8 cellular contexts compared by ENCODE assay signal in the genomic region with DNA sequence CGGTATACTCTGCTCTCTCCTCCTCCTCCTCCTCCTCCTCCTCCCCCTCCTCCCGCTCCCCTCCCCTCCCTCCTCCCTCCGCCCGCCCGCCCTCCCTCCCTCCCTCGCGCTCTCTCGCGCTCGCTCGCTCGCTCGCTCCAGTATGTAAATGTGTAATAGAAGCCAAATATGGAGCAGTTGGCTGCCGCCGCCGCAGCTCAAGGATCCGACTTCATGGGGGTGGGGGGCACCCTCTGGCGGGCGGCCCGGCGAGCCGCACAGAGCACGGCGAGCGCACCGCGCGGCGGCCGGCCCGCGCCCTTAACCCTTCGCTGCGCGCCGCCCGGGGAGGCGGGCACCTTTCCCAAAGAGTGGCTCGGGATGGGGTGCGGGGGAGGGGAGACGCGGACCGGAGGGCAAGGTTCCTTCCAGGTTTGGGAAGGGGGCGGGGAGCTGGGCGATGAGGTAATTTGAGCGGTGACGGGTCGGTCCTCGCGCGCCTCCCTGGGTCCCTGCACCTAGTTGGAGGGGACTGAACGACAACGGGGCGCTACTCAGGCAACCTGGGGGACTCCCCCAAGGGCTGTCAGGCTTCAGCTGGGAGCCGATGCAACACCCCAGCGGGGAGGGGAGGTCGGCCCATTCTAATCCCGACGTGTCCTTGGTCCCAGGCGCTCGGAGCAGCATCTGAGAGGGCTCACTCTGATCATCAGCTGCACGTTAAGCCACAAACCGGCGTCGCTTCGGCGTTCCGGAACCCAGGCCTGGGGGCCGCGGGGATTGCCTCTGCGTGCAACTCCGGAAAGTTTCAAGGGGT. TPM values are rescaled to one million over a fixed set of nuclear protein-coding genes. Genes with fewer than 3 reads are reported as not detected.
DNase-seq lines count a peak whose midpoint lies in the region; ATAC-seq and TF ChIP-seq lines count a peak whose summit lies in the region.

No MANE protein-coding gene starts in this region.

- H3K27me3 Mint-ChIP-seq in CD4-positive, CD25-positive, alpha-beta regulatory T cell, result peaks cover 21% of the 10 kb centered on the region
- H3K27me3 Mint-ChIP-seq in activated T-helper 1 cell treated with anti-CD3 and anti-CD28 coated beads, Interleukin-12 subunit alpha, Interleukin-12 subunit beta, Interleukin-2, Interleukin-4 antibody, amounts not matched to agents 30 ng/mL and 10 ng/mL and 1 ng/mL, durations not matched to agents 14 hours and 24 hours and 36 hours (ENCODE audit: insufficient read depth), result no peaks in the 10 kb centered on the region
- H3K27me3 Mint-ChIP-seq in natural killer cell (ENCODE audit: low read depth in 2 of 2), result no peaks in the 10 kb centered on the region

- peak overlapping the region; percentile 94 to 99 (median 98) for H3K4me3 Mint-ChIP-seq in CD4-positive, CD25-positive, alpha-beta regulatory T cell
- peak overlapping the region; percentile 97 for H3K4me3 Mint-ChIP-seq in activated T-helper 1 cell treated with anti-CD3 and anti-CD28 coated beads, Interleukin-12 subunit alpha, Interleukin-12 subunit beta, Interleukin-2, Interleukin-4 antibody, amounts not matched to agents 30 ng/mL and 10 ng/mL and 1 ng/mL, durations not matched to agents 14 hours and 24 hours and 36 hours
- peak overlapping the region; percentile 98 for H3K4me3 Mint-ChIP-seq in natural killer cell

- H3K27me3 ChIP-seq in CD4-positive, CD25-positive, alpha-beta regulatory T cell (ENCODE audit: control insufficient read depth, insufficient read depth, low read length), result no peaks in the 10 kb centered on the region
- no peaks in the 10 kb centered on the region for H3K27me3 ChIP-seq in PC-3 (ENCODE audit: low read length)
- H3K27me3 ChIP-seq in fibroblast of lung (ENCODE audit: control insufficient read depth, insufficient read depth, low read length), result no peaks in the 10 kb centered on the region

- peak; percentile 78 to 93 (median 86) for DNase-seq in CD4-positive, CD25-positive, alpha-beta regulatory T cell
- DNase-seq in GM19240 (ENCODE audit: insufficient read length, low spot score) (peak; percentile 29), PC-3 (peak; percentile 89), fibroblast of lung (ENCODE audit: low read depth in 2 of 2) (peak; percentile 93), natural killer cell (peak; percentile 82)
- peak; percentile 81 for DNase-seq in activated T-helper 1 cell treated with anti-CD3 and anti-CD28 coated beads, Interleukin-12 subunit alpha, Interleukin-12 subunit beta, Interleukin-2, Interleukin-4 antibody, amounts not matched to agents 30 ng/mL and 10 ng/mL and 1 ng/mL, durations not matched to agents 14 hours and 24 hours and 36 hours (ENCODE audit: low spot score)
- DNase-seq in stimulated activated naive CD4-positive, alpha-beta T cell (lab: John Stamatoyannopoulos, UW), result peak; percentile 77 to 89 (median 82)

- no peak for TF ChIP-seq CTCF in PC-3 (conservative IDR thresholded peaks at IDR 0.05; ENCODE audit: low read depth, low read length)
- TF ChIP-seq CTCF in fibroblast of lung (conservative IDR thresholded peaks at IDR 0.05 in 1 of 2, IDR thresholded peaks at IDR 0.05 in 1 of 2; ENCODE audit: low read depth in 1 of 2, low read length in 2 of 2), result no peak
- TF ChIP-seq CTCF in natural killer cell (IDR thresholded peaks at IDR 0.05), result no peak

- H3K4me1 ChIP-seq in CD4-positive, CD25-positive, alpha-beta regulatory T cell (ENCODE audit: control insufficient read depth, insufficient read depth, low read length, poor library complexity, severe bottlenecking), result peaks cover 63% of the 10 kb centered on the region
- H3K4me1 ChIP-seq in PC-3 (ENCODE audit: insufficient read depth, low read length), result peaks cover 50% of the 10 kb centered on the region
- H3K4me1 ChIP-seq in fibroblast of lung (ENCODE audit: control insufficient read depth, extremely low read depth, insufficient read depth, low read length), result peaks cover 14% of the 10 kb centered on the region

- TSS peak; percentile 35 for BruUV-seq in PC-3 (replicated peaks; lab: Mats Ljungman, UMichigan)

- H3K9ac ChIP-seq in PC-3 (ENCODE audit: low read length), result peak overlapping the region; percentile 95
- peak overlapping the region; percentile 81 for H3K9ac ChIP-seq in fibroblast of lung (ENCODE audit: insufficient read depth, low read length)

- H3K4me1 Mint-ChIP-seq in CD4-positive, CD25-positive, alpha-beta regulatory T cell, result peaks cover 42 to 65% (median 53%) of the 10 kb centered on the region in 4 donors
- H3K4me1 Mint-ChIP-seq in activated T-helper 1 cell treated with anti-CD3 and anti-CD28 coated beads, Interleukin-12 subunit alpha, Interleukin-12 subunit beta, Interleukin-2, Interleukin-4 antibody, amounts not matched to agents 30 ng/mL and 10 ng/mL and 1 ng/mL, durations not matched to agents 14 hours and 24 hours and 36 hours (ENCODE audit: low read depth), result peaks cover 77% of the 10 kb centered on the region
- H3K4me1 Mint-ChIP-seq in natural killer cell, result peaks cover 52 to 65% of the 10 kb centered on the region in 2 donors

- H3K27ac Mint-ChIP-seq in CD4-positive, CD25-positive, alpha-beta regulatory T cell, result peak overlapping the region; percentile 95 to 98 (median 96)
- peak overlapping the region; percentile 99 for H3K27ac Mint-ChIP-seq in activated T-helper 1 cell treated with anti-CD3 and anti-CD28 coated beads, Interleukin-12 subunit alpha, Interleukin-12 subunit beta, Interleukin-2, Interleukin-4 antibody, amounts not matched to agents 30 ng/mL and 10 ng/mL and 1 ng/mL, durations not matched to agents 14 hours and 24 hours and 36 hours
- peak overlapping the region; percentile 95 to 98 for H3K27ac Mint-ChIP-seq in natural killer cell

- H3K79me2 ChIP-seq in PC-3 (ENCODE audit: low read length) (peaks cover 60% of the 10 kb centered on the region), fibroblast of lung (ENCODE audit: control insufficient read depth, insufficient read depth, low read length) (peaks cover 22% of the 10 kb centered on the region)

- intact Hi-C loops in PC-3 (cut with micrococcal nuclease) (loop anchor here (1.0 to 2.0 kb wide), 4 partner anchors 39 to 247 kb away; no protein-coding TSS in a partner anchor), natural killer cell (cut with micrococcal nuclease) (loop anchor here (1.0 to 10.0 kb wide), 9 partner anchors 60 to 943 kb away; a partner anchor contains a TSS)
- intact Hi-C loops in activated T-helper 1 cell treated with anti-CD3 and anti-CD28 coated beads, Interleukin-12 subunit alpha, Interleukin-12 subunit beta, Interleukin-2, Interleukin-4 antibody, amounts not matched to agents 30 ng/mL and 10 ng/mL and 1 ng/mL, durations not matched to agents 14 hours and 24 hours and 36 hours (cut with micrococcal nuclease), result loop anchor here (1.0 to 10.0 kb wide), 16 partner anchors 49 to 987 kb away; no protein-coding TSS in a partner anchor

- H2AFZ ChIP-seq in PC-3 (ENCODE audit: low read length) (peak overlapping the region; percentile 56), fibroblast of lung (ENCODE audit: low read length) (peak overlapping the region; percentile 52)

- peak overlapping the region; percentile 98 for H3K27ac ChIP-seq in CD4-positive, CD25-positive, alpha-beta regulatory T cell (ENCODE audit: insufficient read depth, low read length, poor library complexity, severe bottlenecking)
- H3K27ac ChIP-seq in PC-3 (ENCODE audit: low read length) (peak overlapping the region; percentile 97), fibroblast of lung (ENCODE audit: insufficient read depth, low read length) (peak overlapping the region; percentile 86)

- H3K36me3 Mint-ChIP-seq in CD4-positive, CD25-positive, alpha-beta regulatory T cell, result no peaks in the 10 kb centered on the region
- peaks cover 41% of the 10 kb centered on the region for H3K36me3 Mint-ChIP-seq in activated T-helper 1 cell treated with anti-CD3 and anti-CD28 coated beads, Interleukin-12 subunit alpha, Interleukin-12 subunit beta, Interleukin-2, Interleukin-4 antibody, amounts not matched to agents 30 ng/mL and 10 ng/mL and 1 ng/mL, durations not matched to agents 14 hours and 24 hours and 36 hours (ENCODE audit: low read depth)
- H3K36me3 Mint-ChIP-seq in natural killer cell, result no peaks in the 10 kb centered on the region

- no peaks in the 10 kb centered on the region for H4K20me1 ChIP-seq in PC-3 (ENCODE audit: low read length)
- peaks cover 2% of the 10 kb centered on the region for H4K20me1 ChIP-seq in fibroblast of lung (ENCODE audit: control insufficient read depth, extremely low read depth, insufficient read depth, low read length)

- POLR2A ChIA-PET in PC-3 (lab: Charles Lee; ENCODE audit: unreplicated experiment), result interaction anchor here (0.5 to 0.7 kb wide), 6 partner anchors 49 to 442 kb away, joined by 3 to 7 read pairs (median 5); no protein-coding TSS in a partner anchor

- ATAC-seq in CD4-positive, CD25-positive, alpha-beta regulatory T cell (ENCODE audit: low read depth in 2 of 2), result peak; percentile 71 to 77
- peak; percentile 47 for ATAC-seq in HG03442 (IDR thresholded peaks at IDR 0.05; ENCODE audit: unreplicated experiment)
- peak; percentile 27 for ATAC-seq in PC-3
- ATAC-seq in natural killer cell, result peak; percentile 47 to 68 (median 59)

- CTCF ChIA-PET in PC-3 (lab: Charles Lee), result interaction anchor here (0.5 to 2.1 kb wide), 8 partner anchors 12 to 325 kb away, joined by 3 to 18 read pairs (median 4); no protein-coding TSS in a partner anchor

- no peaks in the 10 kb centered on the region for H3K36me3 ChIP-seq in CD4-positive, CD25-positive, alpha-beta regulatory T cell (ENCODE audit: control insufficient read depth, insufficient read depth, low read length)
- no peaks in the 10 kb centered on the region for H3K36me3 ChIP-seq in PC-3 (ENCODE audit: low read depth, low read length)
- peaks cover 2% of the 10 kb centered on the region for H3K36me3 ChIP-seq in fibroblast of lung (ENCODE audit: control insufficient read depth, insufficient read depth, low read length)

- H3F3A ChIP-seq in PC-3 (ENCODE audit: low read length, unreplicated experiment), result no peaks in the 10 kb centered on the region

- H3K4me3 ChIP-seq in CD4-positive, CD25-positive, alpha-beta regulatory T cell (ENCODE audit: low read depth, low read length), result peak overlapping the region; percentile 86
- peak overlapping the region; percentile 95 for H3K4me3 ChIP-seq in PC-3 (ENCODE audit: low read length)
- peak overlapping the region; percentile 80 to 93 (median 82) for H3K4me3 ChIP-seq in fibroblast of lung (replicated peaks in 1 of 4; ENCODE audit: control extremely low read depth in 1 of 4, insufficient read depth in 1 of 4, low read depth in 3 of 4, low read length in 4 of 4)

- no peaks in the 10 kb centered on the region for H3K9me2 ChIP-seq in PC-3 (replicated peaks; ENCODE audit: low read length)

- H3K9me3 Mint-ChIP-seq in CD4-positive, CD25-positive, alpha-beta regulatory T cell, result no peaks in the 10 kb centered on the region
- H3K9me3 Mint-ChIP-seq in activated T-helper 1 cell treated with anti-CD3 and anti-CD28 coated beads, Interleukin-12 subunit alpha, Interleukin-12 subunit beta, Interleukin-2, Interleukin-4 antibody, amounts not matched to agents 30 ng/mL and 10 ng/mL and 1 ng/mL, durations not matched to agents 14 hours and 24 hours and 36 hours, result no peaks in the 10 kb centered on the region
- no peaks in the 10 kb centered on the region for H3K9me3 Mint-ChIP-seq in natural killer cell

- no peaks in the 10 kb centered on the region for H3K9me3 ChIP-seq in CD4-positive, CD25-positive, alpha-beta regulatory T cell (ENCODE audit: control insufficient read depth in 2 of 2, low read length in 2 of 2)
- H3K9me3 ChIP-seq in PC-3 (ENCODE audit: low read length), result no peaks in the 10 kb centered on the region
- H3K9me3 ChIP-seq in fibroblast of lung (ENCODE audit: control insufficient read depth, insufficient read depth, low read depth, low read length), result no peaks in the 10 kb centered on the region

- H3K4me2 ChIP-seq in PC-3 (ENCODE audit: low read length) (peak overlapping the region; percentile 93), fibroblast of lung (ENCODE audit: extremely low read depth, insufficient read depth, low read length) (peak overlapping the region; percentile 94)

RNA-seq across cellular contexts. Expression of a gene that starts 0.4 kb away (rescaled TPM):
- 191 TPM for total RNA-seq in CD4-positive, CD25-positive, alpha-beta regulatory T cell
- 10 to 100 TPM; 15.8 to 22.9 (median 18.9) TPM for polyA plus RNA-seq in CD4-positive, CD25-positive, alpha-beta regulatory T cell
- total RNA-seq in PC-3 (2014; rRNA removed), result 19.1 and 27.0 TPM in 2 replicates
- total RNA-seq in activated T-helper 1 cell treated with anti-CD3 and anti-CD28 coated beads, Interleukin-12 subunit alpha, Interleukin-12 subunit beta, Interleukin-2, Interleukin-4 antibody, amounts not matched to agents 30 ng/mL and 10 ng/mL and 1 ng/mL, durations not matched to agents 14 hours and 24 hours and 36 hours, result 107 and 109 TPM in 2 replicates
- 26.2 and 40.5 TPM in 2 replicates for total RNA-seq in fibroblast of lung
- 10.0 and 15.8 TPM in 2 replicates for polyA plus RNA-seq in fibroblast of lung
- 9.1 and 15.7 TPM in 2 replicates for polyA plus RNA-seq in fibroblast of lung (2012)
- polyA minus RNA-seq in fibroblast of lung (ENCODE audit: low replicate concordance), result 13.5 and 17.7 TPM in 2 replicates
- total RNA-seq in natural killer cell, result 100 to 1,000 TPM in 1 of 3 donors, 10 to 100 TPM in 2; 90.4 to 120 (median 97.9) TPM

Comparison
In these comparisons a context has a peak if more than half of its experiments do, and no peak if none do; other contexts are left out.
1. Peak in every context shown above with its lines: DNase-seq, ATAC-seq, H3K4me3 ChIP-seq and H3K27ac ChIP-seq.
2. DNase-seq: peak in every context shown above with its lines; median percentile 93 in fibroblast of lung; 89 in PC-3; 86 in CD4-positive, CD25-positive, alpha-beta regulatory T cell; 82 in natural killer cell; 82 in stimulated activated naive CD4-positive, alpha-beta T cell; 81 in activated T-helper 1 cell treated with anti-CD3 and anti-CD28 coated beads, Interleukin-12 subunit alpha, Interleukin-12 subunit beta, Interleukin-2, Interleukin-4 antibody, amounts not matched to agents 30 ng/mL and 10 ng/mL and 1 ng/mL, durations not matched to agents 14 hours and 24 hours and 36 hours; 29 in GM19240.